Comparison of ENCODE assay signal across 9 cellular contexts in genomic region chr4:78058591-78059523, GRCh38. TPM values are rescaled to one million over a fixed set of nuclear protein-coding genes. Genes with fewer than 3 reads are reported as not detected.
DNase-seq lines count a peak whose midpoint lies in the region; ATAC-seq, FAIRE-seq and TF ChIP-seq lines count a peak whose summit lies in the region.
"Had no signal": no experiment of that assay in that cellular context is flagged by ENCODE, and none has a peak within 500 bp of the region (broad histone marks: within the 10 kb centered on the region; RNA-seq: fewer than 3 reads in every experiment).

No MANE protein-coding gene starts in this region.

- peaks cover 35 to 41% of the 10 kb centered on the region in 2 experiments for H3K27me3 ChIP-seq in K562 (ENCODE audit: control insufficient read depth in 2 of 2, insufficient read depth in 2 of 2, low read length in 2 of 2)
- H3K27me3 ChIP-seq in iPS-18a (ENCODE audit: control insufficient read depth, insufficient read depth, low read length), result no peaks in the 10 kb centered on the region
- no peaks in the 10 kb centered on the region for H3K27me3 ChIP-seq in sigmoid colon

- ATAC-seq in K562, result peak; percentile 48
- ATAC-seq in HG02678 (IDR thresholded peaks at IDR 0.05; ENCODE audit: unreplicated experiment), result no peak
- no peak for ATAC-seq in HG03159 (IDR thresholded peaks at IDR 0.05; ENCODE audit: unreplicated experiment)

- H3K36me3 Mint-ChIP-seq in activated naive CD4-positive, alpha-beta T cell treated with anti-CD3 and anti-CD28 coated beads for 36 hours (ENCODE audit: low read depth), result no peaks in the 10 kb centered on the region

- no peak for FAIRE-seq in K562 (lab: Jason Lieb, UNC)
- FAIRE-seq: GM18507 had no signal

- H3K4me3 Mint-ChIP-seq in activated naive CD4-positive, alpha-beta T cell treated with anti-CD3 and anti-CD28 coated beads for 36 hours, result peak overlapping the region; percentile 65

- no peak for TF ChIP-seq CTCF in K562 (IDR thresholded peaks at IDR 0.05 in 2 of 3, conservative IDR thresholded peaks at IDR 0.05 in 1 of 3; ENCODE audit: insufficient read depth in 2 of 3, low read depth in 1 of 3, low read length in 3 of 3)
- TF ChIP-seq CTCF in sigmoid colon (IDR thresholded peaks at IDR 0.05), result no peak

- peaks cover 48% of the 10 kb centered on the region for H3K27me3 Mint-ChIP-seq in activated naive CD4-positive, alpha-beta T cell treated with anti-CD3 and anti-CD28 coated beads for 36 hours (ENCODE audit: low read depth)

- H3K36me3 ChIP-seq in K562 (ENCODE audit: control insufficient read depth, insufficient read depth, low read length), result no peaks in the 10 kb centered on the region
- no peaks in the 10 kb centered on the region for H3K36me3 ChIP-seq in iPS-18a (ENCODE audit: control insufficient read depth, low read depth, low read length)
- no peaks in the 10 kb centered on the region for H3K36me3 ChIP-seq in sigmoid colon

- intact Hi-C loops in activated naive CD4-positive, alpha-beta T cell treated with anti-CD3 and anti-CD28 coated beads for 36 hours (cut with micrococcal nuclease), result loop anchor here (1.0 to 10.0 kb wide), 5 partner anchors 100 to 803 kb away; partner anchors contain the start of gene CNOT6L
- intact Hi-C loops in K562 (cut with micrococcal nuclease), result loop anchor here (1.0 to 5.0 kb wide), 2 partner anchors 113 to 458 kb away; no protein-coding TSS in a partner anchor
- intact Hi-C loops in sigmoid colon (cut with DNase I), result loop anchor here (5.0 to 10.0 kb wide), 2 partner anchors 242 to 456 kb away; partner anchors contain the start of gene CNOT6L

- H3K27ac ChIP-seq in K562 (ENCODE audit: extremely low read depth, low read depth, low read length) (no peak overlapping the region), iPS-18a (ENCODE audit: low read length) (peak overlapping the region; percentile 35), sigmoid colon (peak overlapping the region; percentile 75 to 89 (median 83))

- no peak for TF ChIP-seq EP300 in K562 (IDR thresholded peaks at IDR 0.05; ENCODE audit: low read length)
- TF ChIP-seq EP300 in sigmoid colon (IDR thresholded peaks at IDR 0.05), result no peak

- in situ Hi-C loops in K562 (cut with MboI), result no loop called here

- H3K9me3 ChIP-seq in K562 (replicated peaks; ENCODE audit: control insufficient read depth, insufficient read depth, low read depth, low read length), result no peaks in the 10 kb centered on the region
- H3K9me3 ChIP-seq in iPS-18a (ENCODE audit: control insufficient read depth, low read depth, low read length), result no peaks in the 10 kb centered on the region
- no peaks in the 10 kb centered on the region for H3K9me3 ChIP-seq in sigmoid colon

- TF ChIP-seq POLR2A in K562 (conservative IDR thresholded peaks at IDR 0.05), result no peak
- TF ChIP-seq POLR2A in sigmoid colon (IDR thresholded peaks at IDR 0.05), result no peak

- DNase-seq in activated naive CD4-positive, alpha-beta T cell treated with anti-CD3 and anti-CD28 coated beads for 36 hours, result peak; percentile 19
- DNase-seq in activated naive CD4-positive, alpha-beta T cell treated with anti-CD3 and anti-CD28 coated beads, Interleukin-2, amount 50 U/mL, for 16 hours, result no peak
- DNase-seq in NCI-H510A treated with DMSO at 0.1 percent for 48 hours (lab: John Stamatoyannopoulos, UW), result peak; percentile 77
- no peak for DNase-seq in K562 (ENCODE audit: extremely low read depth in 1 of 4, low spot score in 3 of 4)
- DNase-seq in sigmoid colon, result peak; percentile 77

- 0 out of 2 replicates have a peak overlapping the region, but pooled peaks have one; percentile 10 for H3K4me3 ChIP-seq in K562
- H3K4me3 ChIP-seq in iPS-18a (ENCODE audit: low read length), result peak overlapping the region; percentile 96
- peak overlapping the region; percentile 42 to 63 (median 56) for H3K4me3 ChIP-seq in sigmoid colon

- WGBS in K562 (ENCODE audit: insufficient coverage, low coverage, missing lambda C conversion rate), result 12% methylated on average over 41 of the region's 54 CpGs
- 1% methylated on average over 54 of the region's 54 CpGs for WGBS in sigmoid colon, 2 donors

- H3K4me1 ChIP-seq in K562 (replicated peaks in 1 of 2; ENCODE audit: control insufficient read depth in 2 of 2, insufficient read depth in 2 of 2, low read length in 2 of 2), result peaks cover 0 to 18% of the 10 kb centered on the region in 2 experiments; a peak in 4 of 5 replicates
- peaks cover 32% of the 10 kb centered on the region for H3K4me1 ChIP-seq in iPS-18a (ENCODE audit: control insufficient read depth, low read depth, low read length)
- peaks cover 0 to 32% (median 17%) of the 10 kb centered on the region in 4 donors for H3K4me1 ChIP-seq in sigmoid colon

- H3K9me1 ChIP-seq in K562 (ENCODE audit: control insufficient read depth, insufficient read depth, low read length), result no peaks in the 10 kb centered on the region

- no peak overlapping the region for H3K9ac ChIP-seq in K562 (ENCODE audit: insufficient read depth in 1 of 2, low read depth in 2 of 2, low read length in 2 of 2)
- H3K9ac ChIP-seq in iPS-18a (ENCODE audit: low read length), result peak overlapping the region; percentile 89

- H3K27ac Mint-ChIP-seq in activated naive CD4-positive, alpha-beta T cell treated with anti-CD3 and anti-CD28 coated beads for 36 hours, result no peak overlapping the region

- H3K79me2 ChIP-seq in K562 (ENCODE audit: control insufficient read depth, insufficient read depth, low read length), result no peaks in the 10 kb centered on the region

- BruUV-seq in K562 (replicated peaks; lab: Mats Ljungman, UMichigan), result no TSS peak

- CTCF ChIA-PET in activated naive CD4-positive, alpha-beta T cell treated with anti-CD3 and anti-CD28 coated beads for 36 hours (lab: Charles Lee), result interaction anchor here (0.6 to 1.5 kb wide), 16 partner anchors 10 to 1349 kb away, joined by 3 to 7 read pairs (median 4); no protein-coding TSS in a partner anchor
- CTCF ChIA-PET in K562 (lab: Yijun Ruan, JAX; ENCODE audit: low intra/inter-chr PET ratio), result no interaction called here

- no peaks in the 10 kb centered on the region for H3K9me3 Mint-ChIP-seq in activated naive CD4-positive, alpha-beta T cell treated with anti-CD3 and anti-CD28 coated beads for 36 hours

- peak overlapping the region; percentile 25; the same call in 1 of the 2 replicates for H2AFZ ChIP-seq in K562 (ENCODE audit: low read depth, low read length)

- POLR2A ChIA-PET in K562 (lab: Yijun Ruan, JAX), result interaction anchor here (0.5 to 1.4 kb wide), 4 partner anchors 11 to 223 kb away, joined by 3 to 6 read pairs (median 3); no protein-coding TSS in a partner anchor

- no peaks in the 10 kb centered on the region for H4K20me1 ChIP-seq in K562 (replicated peaks; ENCODE audit: control insufficient read depth, insufficient read depth, low read length)

- no peak for TF ChIP-seq RAD21 in K562 (CRISPR knock-in tag; conservative IDR thresholded peaks at IDR 0.05 in 1 of 2, IDR thresholded peaks at IDR 0.05 in 1 of 2)

- H3K4me2 ChIP-seq in K562 (ENCODE audit: insufficient read depth, low read length), result peak overlapping the region; percentile 21; the same call in 1 of the 2 replicates

- H3K4me1 Mint-ChIP-seq in activated naive CD4-positive, alpha-beta T cell treated with anti-CD3 and anti-CD28 coated beads for 36 hours (ENCODE audit: low read depth), result peaks cover 21% of the 10 kb centered on the region

TF ChIP-seq in K562, 482 proteins besides CTCF, POLR2A, EP300 and RAD21 (continues in another document):
- TF ChIP-seq, protein P1, sequence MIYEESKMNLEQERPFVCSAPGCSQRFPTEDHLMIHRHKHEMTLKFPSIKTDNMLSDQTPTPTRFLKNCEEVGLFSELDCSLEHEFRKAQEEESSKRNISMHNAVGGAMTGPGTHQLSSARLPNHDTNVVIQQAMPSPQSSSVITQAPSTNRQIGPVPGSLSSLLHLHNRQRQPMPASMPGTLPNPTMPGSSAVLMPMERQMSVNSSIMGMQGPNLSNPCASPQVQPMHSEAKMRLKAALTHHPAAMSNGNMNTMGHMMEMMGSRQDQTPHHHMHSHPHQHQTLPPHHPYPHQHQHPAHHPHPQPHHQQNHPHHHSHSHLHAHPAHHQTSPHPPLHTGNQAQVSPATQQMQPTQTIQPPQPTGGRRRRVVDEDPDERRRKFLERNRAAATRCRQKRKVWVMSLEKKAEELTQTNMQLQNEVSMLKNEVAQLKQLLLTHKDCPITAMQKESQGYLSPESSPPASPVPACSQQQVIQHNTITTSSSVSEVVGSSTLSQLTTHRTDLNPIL (CRISPR knock-in tag; IDR thresholded peaks at IDR 0.05), result no peak

RNA-seq across cellular contexts. Expression of gene FRAS1, which starts 1.7 kb away (rescaled TPM):
- not detected for total RNA-seq in activated naive CD4-positive, alpha-beta T cell treated with anti-CD3 and anti-CD28 coated beads for 36 hours
- total RNA-seq in K562 (2011; cell fraction: chromatin; rRNA removed; ENCODE audit: low replicate concordance), result 0.07 TPM in 1 of 2 replicates, not detected in the other
- total RNA-seq in K562 (2011; cell fraction: nucleolus; rRNA removed), result under 0.01 TPM in 1 of 2 replicates, not detected in the other
- under 0.01 and 0.08 TPM in 2 replicates for total RNA-seq in K562 (2011; cell fraction: nucleoplasm; rRNA removed)
- total RNA-seq in K562 (2014; rRNA removed) (under 0.01 TPM in 2 replicates), K562 (2014; rRNA removed; fragmentation: Illumina TruSeq; extraction: Trizol) (0.04 TPM in 1 of 2 replicates, not detected in the other), K562 (2015; rRNA removed; fragmentation: Illumina TruSeq; extraction: Trizol) (0.04 TPM in 2 replicates), K562 (2021) (0.07 and 0.11 TPM in 2 replicates), sigmoid colon (10 to 100 TPM in 2 of 4 donors, 1 to 10 TPM in 2; 5.4 to 22.4 (median 12.9) TPM)
- polyA plus RNA-seq in K562 (2011; rRNA removed) (0.01 TPM in 2 replicates), K562 (2014; fragmentation: Illumina TruSeq; extraction: Trizol) (0.01 TPM in 2 replicates), K562 (2014; fragmentation: Nextera tagmentation; extraction: Ambion mirVana) (under 1 TPM in 1 of 2 experiments, not detected in 1; 0.07 TPM), K562 (2014; rRNA removed) (0.01 TPM in 1 of 2 replicates, not detected in the other), sigmoid colon (under 1 TPM in 2 of 3 donors, not detected in 1; under 0.01 to 0.58 TPM)
- 0.01 TPM in 2 replicates for polyA plus RNA-seq in K562 (2011; cell fraction: cytosol; rRNA removed)
- 0.03 and 0.10 TPM in 2 replicates for polyA plus RNA-seq in K562 (2011; cell fraction: nucleus; rRNA removed)
- polyA plus RNA-seq in K562 (2012), result 0.01 and 0.07 TPM in 2 replicates
- 0.04 and 0.12 TPM in 2 replicates for polyA minus RNA-seq in K562 (2011; rRNA and poly(A)+ RNA removed)
- 1.5 TPM in 1 of 2 replicates, not detected in the other for polyA minus RNA-seq in K562 (2011; cell fraction: cytosol; rRNA and poly(A)+ RNA removed)
- polyA minus RNA-seq in K562 (2011; cell fraction: nucleus; rRNA and poly(A)+ RNA removed), result 0.33 TPM in 1 of 2 replicates, not detected in the other

Comparison
In these comparisons a context has a peak if more than half of its experiments do, and no peak if none do; other contexts are left out.
1. DNase-seq: peak in activated naive CD4-positive, alpha-beta T cell treated with anti-CD3 and anti-CD28 coated beads for 36 hours (single experiment), NCI-H510A treated with DMSO at 0.1 percent for 48 hours (single experiment) and sigmoid colon (single experiment); none in activated naive CD4-positive, alpha-beta T cell treated with anti-CD3 and anti-CD28 coated beads, Interleukin-2, amount 50 U/mL, for 16 hours (single experiment) and K562 (0 of 4).
2. H3K4me3 ChIP-seq: peak in every context shown above with its lines; median percentile 96 in iPS-18a; 56 in sigmoid colon; 10 in K562.
3. RNA of gene FRAS1, which starts 1.7 kb away (total RNA-seq): 5.4 to 22.4 TPM in sigmoid colon; under 0.01 to 0.11 TPM in K562 and not detected in activated naive CD4-positive, alpha-beta T cell treated with anti-CD3 and anti-CD28 coated beads for 36 hours; every median in the first group is over 4 times any median in the second.